Comparison of ENCODE assay signal across 16 cellular contexts in genomic region chr6:75213112-75213511, GRCh38.
"Had no signal": no experiment of that assay in that cellular context is flagged by ENCODE, and none has a peak within 500 bp of the region (broad histone marks: within the 10 kb centered on the region; RNA-seq: fewer than 3 reads in every experiment).

No MANE protein-coding gene starts in this region.

- H3K36me3 Mint-ChIP-seq: activated naive CD8-positive, alpha-beta T cell; natural killer cell; stimulated activated effector memory CD8-positive, alpha-beta T cell treated with anti-CD3 and anti-CD28 coated beads, Interleukin-12 subunit alpha, Interleukin-12 subunit beta, amount 100 ng/mL, for 72 hours had no signal

- DNase-seq: activated CD4-positive, alpha-beta T cell treated with anti-CD3 and anti-CD28 coated beads, Interleukin-2, amount 50 U/mL, for 4 hours; activated CD4-positive, CD25-positive, alpha-beta regulatory T cell; activated gamma-delta T cell; activated T-cell treated with anti-CD3 and anti-CD28 coated beads, Interleukin-2, amount 50 U/mL, for 24 hours; dorsolateral prefrontal cortex; lower lobe of right lung; natural killer cell; right cardiac atrium; Right ventricle myocardium superior; small intestine; upper lobe of left lung had no signal

- FAIRE-seq: islet of Langerhans, small intestine had no signal

- H3K4me3 ChIP-seq: breast epithelium, dorsolateral prefrontal cortex, lower lobe of right lung, upper lobe of left lung had no signal

- H3K9me3 Mint-ChIP-seq: activated T-cell treated with anti-CD3 and anti-CD28 coated beads, Interleukin-2, amount 50 U/mL, for 24 hours; natural killer cell; stimulated activated effector memory CD8-positive, alpha-beta T cell treated with anti-CD3 and anti-CD28 coated beads, Interleukin-12 subunit alpha, Interleukin-12 subunit beta, amount 100 ng/mL, for 72 hours; T-helper 1 cell treated with Interleukin-12 subunit alpha and Interleukin-12 subunit beta and Interleukin-4 antibody, amounts not matched to agents 30 μg/mL and 1 μg/mL, for 36 hours had no signal

- H3K27ac Mint-ChIP-seq: activated naive CD8-positive, alpha-beta T cell; activated T-cell treated with anti-CD3 and anti-CD28 coated beads, Interleukin-2, amount 50 U/mL, for 24 hours; natural killer cell; stimulated activated effector memory CD8-positive, alpha-beta T cell treated with anti-CD3 and anti-CD28 coated beads, Interleukin-12 subunit alpha, Interleukin-12 subunit beta, amount 100 ng/mL, for 72 hours; T-helper 1 cell treated with Interleukin-12 subunit alpha and Interleukin-12 subunit beta and Interleukin-4 antibody, amounts not matched to agents 30 μg/mL and 1 μg/mL, for 36 hours had no signal

- H3K4me1 ChIP-seq: breast epithelium had no signal

- H3K27ac ChIP-seq: breast epithelium, dorsolateral prefrontal cortex, lower lobe of right lung, upper lobe of left lung had no signal

- H3K36me3 ChIP-seq: breast epithelium, lower lobe of right lung, upper lobe of left lung had no signal

- ATAC-seq: lower lobe of right lung, natural killer cell, right cardiac atrium had no signal

- H3K9me3 ChIP-seq: breast epithelium, lower lobe of right lung, upper lobe of left lung had no signal

- H3K4me3 Mint-ChIP-seq: activated naive CD8-positive, alpha-beta T cell; activated T-cell treated with anti-CD3 and anti-CD28 coated beads, Interleukin-2, amount 50 U/mL, for 24 hours; natural killer cell; stimulated activated effector memory CD8-positive, alpha-beta T cell treated with anti-CD3 and anti-CD28 coated beads, Interleukin-12 subunit alpha, Interleukin-12 subunit beta, amount 100 ng/mL, for 72 hours; T-helper 1 cell treated with Interleukin-12 subunit alpha and Interleukin-12 subunit beta and Interleukin-4 antibody, amounts not matched to agents 30 μg/mL and 1 μg/mL, for 36 hours had no signal
